Comparison of ENCODE assay signal across 1 cellular context in genomic region chr11:8870461-8871282, GRCh38.
TF ChIP-seq lines count a peak whose summit lies in the region.

No MANE protein-coding gene starts in this region.

TF ChIP-seq in HepG2, 621 proteins besides CTCF, POLR2A, EP300 and RAD21 (continued from another document):
- TF ChIP-seq ZNF280D (CRISPR knock-in tag; IDR thresholded peaks at IDR 0.05) (no peak), ZFX (CRISPR knock-in tag; IDR thresholded peaks at IDR 0.05; ENCODE audit: low read depth) (peak; percentile 22; the same call in 1 of the 2 replicates), ZSCAN25 (CRISPR knock-in tag; IDR thresholded peaks at IDR 0.05) (peak; percentile 72; the same call in 1 of the 2 replicates), SP4 (CRISPR knock-in tag; IDR thresholded peaks at IDR 0.05) (peak; percentile 42; the same call in 1 of the 2 replicates), ZNF547 (CRISPR knock-in tag; IDR thresholded peaks at IDR 0.05) (0 out of 2 replicates have a peak, but pooled peaks have one; percentile 28), ZNF253 (CRISPR knock-in tag; IDR thresholded peaks at IDR 0.05; ENCODE audit: borderline replicate concordance) (no peak), ISX (CRISPR knock-in tag; conservative IDR thresholded peaks at IDR 0.05) (no peak), SRY (CRISPR knock-in tag; IDR thresholded peaks at IDR 0.05) (0 out of 2 replicates have a peak, but pooled peaks have one; percentile 18), ZNF646 (CRISPR knock-in tag; IDR thresholded peaks at IDR 0.05) (peak; percentile 79), PHF8 (CRISPR knock-in tag; IDR thresholded peaks at IDR 0.05) (peak; percentile 24), PHB2 (IDR thresholded peaks at IDR 0.05; ENCODE audit: partially characterized antibody) (no peak), ZNF274 (CRISPR knock-in tag; IDR thresholded peaks at IDR 0.05) (0 out of 2 replicates have a peak, but pooled peaks have one; percentile 28), TGIF2 (CRISPR knock-in tag; IDR thresholded peaks at IDR 0.05) (no peak), SIN3A (IDR thresholded peaks at IDR 0.05; ENCODE audit: borderline replicate concordance, low read depth, low read length) (no peak), ZBTB14 (CRISPR knock-in tag; IDR thresholded peaks at IDR 0.05) (peak; percentile 81), LBX2 (CRISPR knock-in tag; IDR thresholded peaks at IDR 0.05; ENCODE audit: borderline replicate concordance) (no peak), SPEN (CRISPR knock-in tag; IDR thresholded peaks at IDR 0.05; ENCODE audit: low read depth) (0 out of 2 replicates have a peak, but pooled peaks have one; percentile 14), ZNF800 (CRISPR knock-in tag; IDR thresholded peaks at IDR 0.05) (peak; percentile 81), HDAC1 (CRISPR knock-in tag; IDR thresholded peaks at IDR 0.05) (0 out of 2 replicates have a peak, but pooled peaks have one; percentile 35), SALL1 (CRISPR knock-in tag; IDR thresholded peaks at IDR 0.05) (0 out of 2 replicates have a peak, but pooled peaks have one; percentile 16), PATZ1 (CRISPR knock-in tag; IDR thresholded peaks at IDR 0.05) (0 out of 2 replicates have a peak, but pooled peaks have one; percentile 19), PCBP2 (optimal IDR thresholded peaks at IDR 0.05; ENCODE audit: low read depth, low read length, poor library complexity, severe bottlenecking) (no peak), ZNF777 (CRISPR knock-in tag; IDR thresholded peaks at IDR 0.05) (0 out of 2 replicates have a peak, but pooled peaks have one; percentile 33), ZNF784 (CRISPR knock-in tag; IDR thresholded peaks at IDR 0.05; ENCODE audit: borderline replicate concordance) (0 out of 2 replicates have a peak, but pooled peaks have one; percentile 42), SNAI1 (CRISPR knock-in tag; IDR thresholded peaks at IDR 0.05; ENCODE audit: borderline replicate concordance) (no peak), ZNF687 (CRISPR knock-in tag; IDR thresholded peaks at IDR 0.05) (peak; percentile 48; the same call in 1 of the 2 replicates), YEATS4 (CRISPR knock-in tag; IDR thresholded peaks at IDR 0.05; ENCODE audit: borderline replicate concordance) (peak; percentile 22; the same call in 1 of the 2 replicates), POLR2AphosphoS5 (IDR thresholded peaks at IDR 0.05; ENCODE audit: low read depth, low read length) (no peak), ELF3 (CRISPR knock-in tag; IDR thresholded peaks at IDR 0.05) (no peak), HOXD1 (CRISPR knock-in tag; IDR thresholded peaks at IDR 0.05) (no peak), KLF12 (CRISPR knock-in tag; IDR thresholded peaks at IDR 0.05; ENCODE audit: borderline replicate concordance) (0 out of 2 replicates have a peak, but pooled peaks have one; percentile 29), HBP1 (CRISPR knock-in tag; IDR thresholded peaks at IDR 0.05; ENCODE audit: low read depth) (no peak), HNRNPLL (IDR thresholded peaks at IDR 0.05; ENCODE audit: low read depth, low read length, poor library complexity, severe bottlenecking) (peak; percentile 51)
